ENCODE assay signal across 1 cellular context in the genomic region with DNA sequence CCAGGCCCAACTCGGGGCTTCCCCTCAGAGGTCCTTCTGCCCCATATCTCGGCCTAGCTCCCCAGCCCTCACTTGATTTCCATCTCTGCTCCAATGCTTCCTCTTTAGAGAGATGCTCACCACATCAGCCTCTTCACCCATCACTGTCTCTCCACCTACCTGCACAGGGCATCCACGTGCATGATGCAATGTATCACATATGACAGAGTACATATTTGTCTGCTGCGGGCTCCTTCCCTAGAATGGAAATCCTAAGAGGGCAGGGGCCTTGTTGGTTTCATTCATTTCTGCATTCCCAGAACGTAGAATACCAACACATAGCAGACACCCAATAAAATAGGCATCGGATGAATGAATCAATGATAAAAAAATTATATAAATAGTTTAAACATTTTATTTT.
TF ChIP-seq lines count a peak whose summit lies in the region.

No MANE protein-coding gene starts in this region.

TF ChIP-seq in GM23338, 12 proteins besides CTCF, POLR2A, EP300 and RAD21 (continued from another document):
- TF ChIP-seq, protein P1, sequence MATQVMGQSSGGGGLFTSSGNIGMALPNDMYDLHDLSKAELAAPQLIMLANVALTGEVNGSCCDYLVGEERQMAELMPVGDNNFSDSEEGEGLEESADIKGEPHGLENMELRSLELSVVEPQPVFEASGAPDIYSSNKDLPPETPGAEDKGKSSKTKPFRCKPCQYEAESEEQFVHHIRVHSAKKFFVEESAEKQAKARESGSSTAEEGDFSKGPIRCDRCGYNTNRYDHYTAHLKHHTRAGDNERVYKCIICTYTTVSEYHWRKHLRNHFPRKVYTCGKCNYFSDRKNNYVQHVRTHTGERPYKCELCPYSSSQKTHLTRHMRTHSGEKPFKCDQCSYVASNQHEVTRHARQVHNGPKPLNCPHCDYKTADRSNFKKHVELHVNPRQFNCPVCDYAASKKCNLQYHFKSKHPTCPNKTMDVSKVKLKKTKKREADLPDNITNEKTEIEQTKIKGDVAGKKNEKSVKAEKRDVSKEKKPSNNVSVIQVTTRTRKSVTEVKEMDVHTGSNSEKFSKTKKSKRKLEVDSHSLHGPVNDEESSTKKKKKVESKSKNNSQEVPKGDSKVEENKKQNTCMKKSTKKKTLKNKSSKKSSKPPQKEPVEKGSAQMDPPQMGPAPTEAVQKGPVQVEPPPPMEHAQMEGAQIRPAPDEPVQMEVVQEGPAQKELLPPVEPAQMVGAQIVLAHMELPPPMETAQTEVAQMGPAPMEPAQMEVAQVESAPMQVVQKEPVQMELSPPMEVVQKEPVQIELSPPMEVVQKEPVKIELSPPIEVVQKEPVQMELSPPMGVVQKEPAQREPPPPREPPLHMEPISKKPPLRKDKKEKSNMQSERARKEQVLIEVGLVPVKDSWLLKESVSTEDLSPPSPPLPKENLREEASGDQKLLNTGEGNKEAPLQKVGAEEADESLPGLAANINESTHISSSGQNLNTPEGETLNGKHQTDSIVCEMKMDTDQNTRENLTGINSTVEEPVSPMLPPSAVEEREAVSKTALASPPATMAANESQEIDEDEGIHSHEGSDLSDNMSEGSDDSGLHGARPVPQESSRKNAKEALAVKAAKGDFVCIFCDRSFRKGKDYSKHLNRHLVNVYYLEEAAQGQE (IDR thresholded peaks at IDR 0.05; ENCODE audit: unreplicated experiment) = no peak
